ENCODE assay signal across 8 cellular contexts in genomic region chr1:53739109-53739681, GRCh38. TPM values are rescaled to one million over a fixed set of nuclear protein-coding genes. Genes with fewer than 3 reads are reported as not detected.
DNase-seq lines count a peak whose midpoint lies in the region; ATAC-seq, FAIRE-seq and TF ChIP-seq lines count a peak whose summit lies in the region.

GLIS1 (minus strand) TSS chr1:53739164; CDS start chr1:53738064, 1,100 bp downstream.

- no peaks in the 10 kb centered on the region for H3K4me1 Mint-ChIP-seq in activated naive CD4-positive, alpha-beta T cell treated with anti-CD3 and anti-CD28 coated beads for 36 hours (ENCODE audit: low read depth)

- H3K27me3 Mint-ChIP-seq in activated naive CD4-positive, alpha-beta T cell treated with anti-CD3 and anti-CD28 coated beads for 36 hours (ENCODE audit: low read depth): peaks cover 42% of the 10 kb centered on the region

- H3K79me2 ChIP-seq in OCI-LY1 (ENCODE audit: insufficient read depth, low read length): no peaks in the 10 kb centered on the region

- H3F3A ChIP-seq in OCI-LY1 (ENCODE audit: insufficient read depth, low read length): no peaks in the 10 kb centered on the region

- CTCF ChIA-PET in activated naive CD4-positive, alpha-beta T cell treated with anti-CD3 and anti-CD28 coated beads for 36 hours (lab: Charles Lee): no interaction called here

- H3K4me1 ChIP-seq in OCI-LY1 (ENCODE audit: insufficient read depth, low read length, severe bottlenecking) (peaks cover 6% of the 10 kb centered on the region), neutrophil (ENCODE audit: control insufficient read depth in 1 of 2, insufficient read depth in 1 of 2, low read depth in 1 of 2, low read length in 1 of 2) (peaks cover 10 to 19% of the 10 kb centered on the region in 2 experiments), tibial artery (peaks cover 4 to 24% (median 19%) of the 10 kb centered on the region in 4 donors)

- H3K9me2 ChIP-seq in OCI-LY1 (ENCODE audit: low read depth, low read length): no peaks in the 10 kb centered on the region

- H3K9ac ChIP-seq in OCI-LY1 (ENCODE audit: low read length): peak within 1 kb of the TSS; percentile 63; the same call in 1 of the 2 replicates

- intact Hi-C loops in activated naive CD4-positive, alpha-beta T cell treated with anti-CD3 and anti-CD28 coated beads for 36 hours (cut with micrococcal nuclease): no loop called here
- intact Hi-C loops in tibial artery (cut with DNase I; ENCODE audit: low total_unique reads): no loop called here

- peaks cover 5% of the 10 kb centered on the region for H3K9me3 Mint-ChIP-seq in activated naive CD4-positive, alpha-beta T cell treated with anti-CD3 and anti-CD28 coated beads for 36 hours

- H3K4me3 Mint-ChIP-seq in activated naive CD4-positive, alpha-beta T cell treated with anti-CD3 and anti-CD28 coated beads for 36 hours: peak within 1 kb of the TSS; percentile 36

- H3K9me3 ChIP-seq in OCI-LY1 (ENCODE audit: low read length): peaks cover 3% of the 10 kb centered on the region; the same call in 1 of the 2 replicates
- no peaks in the 10 kb centered on the region for H3K9me3 ChIP-seq in neutrophil
- H3K9me3 ChIP-seq in tibial artery: no peaks in the 10 kb centered on the region

- no peaks in the 10 kb centered on the region for H3K36me3 Mint-ChIP-seq in activated naive CD4-positive, alpha-beta T cell treated with anti-CD3 and anti-CD28 coated beads for 36 hours (ENCODE audit: low read depth)

- H3K4me2 ChIP-seq in OCI-LY1 (ENCODE audit: low read length): peak within 1 kb of the TSS; percentile 98

- H3K4me3 ChIP-seq in OCI-LY1 (ENCODE audit: low read depth, low read length, poor library complexity, severe bottlenecking): peak within 1 kb of the TSS; percentile 71
- H3K4me3 ChIP-seq in neutrophil (ENCODE audit: low read depth in 1 of 2, low read length in 1 of 2): peak within 1 kb of the TSS; percentile 21 to 56
- H3K4me3 ChIP-seq in tibial artery: peak within 1 kb of the TSS; percentile 45 to 56

- TF ChIP-seq CTCF in OCI-LY1 (IDR thresholded peaks at IDR 0.05; ENCODE audit: low read length): no peak
- no peak for TF ChIP-seq CTCF in neutrophil (IDR thresholded peaks at IDR 0.05)
- TF ChIP-seq CTCF in tibial artery (IDR thresholded peaks at IDR 0.05): no peak

- no peaks in the 10 kb centered on the region for H4K20me1 ChIP-seq in OCI-LY1 (ENCODE audit: insufficient read depth, low read length)

- peak; percentile 37 for DNase-seq in DMS153 (lab: John Stamatoyannopoulos, UW)
- DNase-seq in HTR-8/SVneo (ENCODE audit: insufficient read length, low spot score): peak; percentile 90
- peak; percentile 36 for DNase-seq in activated naive CD4-positive, alpha-beta T cell treated with anti-CD3 and anti-CD28 coated beads for 36 hours
- DNase-seq in glomerular visceral epithelial cell (ENCODE audit: extremely low spot score): peak; percentile 92
- peak; percentile 64 to 79 for DNase-seq in tibial artery

- H3K27me3 ChIP-seq in OCI-LY1 (ENCODE audit: insufficient read depth, low read length): peaks cover 5% of the 10 kb centered on the region; the same call in 1 of the 2 replicates
- peaks cover 100% of the 10 kb centered on the region for H3K27me3 ChIP-seq in neutrophil
- H3K27me3 ChIP-seq in tibial artery: peaks cover 0 to 77% of the 10 kb centered on the region in 2 donors

- peak; percentile 95 for ATAC-seq in GM21447 (IDR thresholded peaks at IDR 0.05; ENCODE audit: unreplicated experiment)

- H3K36me3 ChIP-seq in OCI-LY1 (ENCODE audit: insufficient read depth, low read length): no peaks in the 10 kb centered on the region; the same call in 1 of the 2 replicates
- no peaks in the 10 kb centered on the region for H3K36me3 ChIP-seq in neutrophil
- no peaks in the 10 kb centered on the region for H3K36me3 ChIP-seq in tibial artery

- H2AFZ ChIP-seq in OCI-LY1 (ENCODE audit: low read length): 0 out of 2 replicates have a peak within 1 kb of the TSS, but pooled peaks have one; percentile 23

- H3K27ac ChIP-seq in OCI-LY1 (ENCODE audit: low read depth, low read length, poor library complexity, severe bottlenecking) (no peak within 1 kb of the TSS), neutrophil (no peak within 1 kb of the TSS), tibial artery (no peak within 1 kb of the TSS)

- FAIRE-seq in HTR-8/SVneo (lab: Jason Lieb, UNC): peak; percentile 36

- H3K27ac Mint-ChIP-seq in activated naive CD4-positive, alpha-beta T cell treated with anti-CD3 and anti-CD28 coated beads for 36 hours: no peak within 1 kb of the TSS

RNA-seq across cellular contexts. Expression of gene GLIS1, which starts in this region (rescaled TPM):
- total RNA-seq in activated naive CD4-positive, alpha-beta T cell treated with anti-CD3 and anti-CD28 coated beads for 36 hours: not detected

Comparison
In these comparisons a context has a peak if more than half of its experiments do, and no peak if none do; other contexts are left out.
1. Peak in DNase-seq in activated naive CD4-positive, alpha-beta T cell treated with anti-CD3 and anti-CD28 coated beads for 36 hours; RNA of the gene not detected or under 1 TPM.
2. DNase-seq: peak in every context shown above with its lines; median percentile 92 in glomerular visceral epithelial cell; 90 in HTR-8/SVneo; 72 in tibial artery; 37 in DMS153; 36 in activated naive CD4-positive, alpha-beta T cell treated with anti-CD3 and anti-CD28 coated beads for 36 hours.